8 cellular contexts compared by ENCODE assay signal in genomic region chr14:75981426-75981825, GRCh38. TPM values are rescaled to one million over a fixed set of nuclear protein-coding genes. Genes with fewer than 3 reads are reported as not detected.
A peak's percentile ranks its signal among the peaks of the same experiment; 100 is the strongest.
DNase-seq lines count a peak whose midpoint lies in the region; ATAC-seq and TF ChIP-seq lines count a peak whose summit lies in the region.

No MANE protein-coding gene starts in this region.

- intact Hi-C loops in CD8-positive, alpha-beta T cell (cut with DNase I, micrococcal nuclease): loop anchor here (5.0 to 10.0 kb wide), 8 partner anchors 833 to 1897 kb away; partner anchors contain the start of genes ACYP1 (in 1 of the 2), AHSA1 (in 1 of the 2), ALDH6A1 (in 1 of the 2) and ANGEL1 (in 1 of the 2)

- no peak overlapping the region for H4K12ac ChIP-seq in trophoblast cell (ENCODE audit: low read depth, low read length)

- no peak overlapping the region for H2AK5ac ChIP-seq in trophoblast cell (ENCODE audit: low read length)

- H3K9me3 Mint-ChIP-seq in CD8-positive, alpha-beta T cell: no peaks in the 10 kb centered on the region
- no peaks in the 10 kb centered on the region for H3K9me3 Mint-ChIP-seq in activated CD8-positive, alpha-beta T cell treated with anti-CD3 and anti-CD28 coated beads, Interleukin-2, amount 10 ng/mL, durations not matched to agents 7 days and 5 days (ENCODE audit: insufficient read depth)

- H3K4me3 ChIP-seq in CD8-positive, alpha-beta T cell (ENCODE audit: low read depth, low read length): peak overlapping the region; percentile 87
- H3K4me3 ChIP-seq in Jurkat, Clone E6-1 (ENCODE audit: low read length): peak overlapping the region; percentile 58
- peak overlapping the region; percentile 60 to 67 for H3K4me3 ChIP-seq in foreskin fibroblast (ENCODE audit: low read depth in 1 of 2, low read length in 2 of 2)
- peak overlapping the region; percentile 80 for H3K4me3 ChIP-seq in trophoblast cell (ENCODE audit: low read depth, low read length)

- H3K18ac ChIP-seq in trophoblast cell (ENCODE audit: low read length): no peak overlapping the region

- no peak overlapping the region for H2BK12ac ChIP-seq in trophoblast cell (ENCODE audit: low read length)

- peaks cover 30% of the 10 kb centered on the region for H3K4me1 ChIP-seq in CD8-positive, alpha-beta T cell (ENCODE audit: insufficient read depth, low read length)
- peaks cover 11 to 15% of the 10 kb centered on the region in 2 experiments for H3K4me1 ChIP-seq in trophoblast cell (ENCODE audit: control insufficient read depth in 1 of 2, insufficient read depth in 2 of 2, low read length in 2 of 2)

- H3K79me2 ChIP-seq in trophoblast cell (ENCODE audit: control insufficient read depth, insufficient read depth, low read length, poor library complexity): peaks cover 5% of the 10 kb centered on the region

- no peaks in the 10 kb centered on the region for H3K27me3 ChIP-seq in CD8-positive, alpha-beta T cell (ENCODE audit: insufficient read depth, low read length)
- H3K27me3 ChIP-seq in trophoblast cell (ENCODE audit: insufficient read depth, low read length): peaks cover 4% of the 10 kb centered on the region

- peak; percentile 32 for ATAC-seq in CD8-positive, alpha-beta T cell
- peak; percentile 50 for ATAC-seq in GM19351 (IDR thresholded peaks at IDR 0.05; ENCODE audit: unreplicated experiment)
- peak; percentile 28 for ATAC-seq in activated CD8-positive, alpha-beta T cell treated with anti-CD3 and anti-CD28 coated beads, Interleukin-2, amount 10 ng/mL, durations not matched to agents 7 days and 5 days
- no peak for ATAC-seq in HG03460 (IDR thresholded peaks at IDR 0.05; ENCODE audit: unreplicated experiment)

- H4K8ac ChIP-seq in trophoblast cell (ENCODE audit: low read depth, low read length): no peak overlapping the region

- no peak overlapping the region for H3K23ac ChIP-seq in trophoblast cell (ENCODE audit: low read length)

- CTCF ChIA-PET in CD8-positive, alpha-beta T cell (lab: Charles Lee): interaction anchor here (0.6 to 8.9 kb wide), 10 partner anchors 12 to 537 kb away, joined by 3 to 162 read pairs (median 6); partner anchors contain the start of gene ERG28
- CTCF ChIA-PET in activated CD8-positive, alpha-beta T cell treated with anti-CD3 and anti-CD28 coated beads, Interleukin-2, amount 10 ng/mL, durations not matched to agents 7 days and 5 days (lab: Charles Lee): interaction anchor here (0.9 to 14.7 kb wide), 9 partner anchors 9 to 404 kb away, joined by 4 to 202 read pairs (median 9); no protein-coding TSS in a partner anchor

- H4K91ac ChIP-seq in trophoblast cell (ENCODE audit: low read depth, low read length): no peak overlapping the region

- no peak for TF ChIP-seq CTCF in CD8-positive, alpha-beta T cell (IDR thresholded peaks at IDR 0.05)
- no peak for TF ChIP-seq CTCF in foreskin fibroblast (IDR thresholded peaks at IDR 0.05; ENCODE audit: low read depth, low read length)

- H2BK5ac ChIP-seq in trophoblast cell (ENCODE audit: low read depth, low read length, poor library complexity): no peak overlapping the region

- no peaks in the 10 kb centered on the region for H3K36me3 ChIP-seq in CD8-positive, alpha-beta T cell (ENCODE audit: insufficient read depth, low read length)
- H3K36me3 ChIP-seq in trophoblast cell (ENCODE audit: control insufficient read depth in 1 of 2, insufficient read depth in 2 of 2, low read length in 2 of 2): no peaks in the 10 kb centered on the region

- no peak overlapping the region for H2BK120ac ChIP-seq in trophoblast cell (ENCODE audit: insufficient read depth, low read length, poor library complexity)

- no peaks in the 10 kb centered on the region for H3K27me3 Mint-ChIP-seq in CD8-positive, alpha-beta T cell (ENCODE audit: low read depth)
- peaks cover 11% of the 10 kb centered on the region for H3K27me3 Mint-ChIP-seq in activated CD8-positive, alpha-beta T cell treated with anti-CD3 and anti-CD28 coated beads, Interleukin-2, amount 10 ng/mL, durations not matched to agents 7 days and 5 days (ENCODE audit: low read depth)

- POLR2A ChIA-PET in CD8-positive, alpha-beta T cell (lab: Charles Lee): interaction anchor here (1.5 to 2.0 kb wide), 2 partner anchors 74 to 272 kb away, joined by 6 to 7 read pairs; no protein-coding TSS in a partner anchor
- POLR2A ChIA-PET in activated CD8-positive, alpha-beta T cell treated with anti-CD3 and anti-CD28 coated beads, Interleukin-2, amount 10 ng/mL, durations not matched to agents 7 days and 5 days (lab: Charles Lee): interaction anchor here (1.3 to 1.4 kb wide), 3 partner anchors 8 to 321 kb away, joined by 3 to 4 read pairs (median 3); partner anchors contain the start of genes ERG28 and TTLL5

- no peak overlapping the region for H3K14ac ChIP-seq in trophoblast cell (ENCODE audit: low read length)

- no peak overlapping the region for H3K9ac ChIP-seq in trophoblast cell (ENCODE audit: low read length)

- H3K27ac Mint-ChIP-seq in CD8-positive, alpha-beta T cell: peak overlapping the region; percentile 86
- peak overlapping the region; percentile 44 for H3K27ac Mint-ChIP-seq in activated CD8-positive, alpha-beta T cell treated with anti-CD3 and anti-CD28 coated beads, Interleukin-2, amount 10 ng/mL, durations not matched to agents 7 days and 5 days

- H3K9me3 ChIP-seq in CD8-positive, alpha-beta T cell (ENCODE audit: low read length): no peaks in the 10 kb centered on the region
- H3K9me3 ChIP-seq in trophoblast cell (ENCODE audit: insufficient read depth, low read depth, low read length): peaks cover 2% of the 10 kb centered on the region

- H3K36me3 Mint-ChIP-seq in CD8-positive, alpha-beta T cell: no peaks in the 10 kb centered on the region
- H3K36me3 Mint-ChIP-seq in activated CD8-positive, alpha-beta T cell treated with anti-CD3 and anti-CD28 coated beads, Interleukin-2, amount 10 ng/mL, durations not matched to agents 7 days and 5 days (ENCODE audit: low read depth): no peaks in the 10 kb centered on the region

- no peak overlapping the region for H3K4ac ChIP-seq in trophoblast cell (ENCODE audit: low read depth, low read length)

- peaks cover 11% of the 10 kb centered on the region for H3K79me1 ChIP-seq in trophoblast cell (ENCODE audit: low read length)

- peak overlapping the region; percentile 64 for H3K27ac ChIP-seq in CD8-positive, alpha-beta T cell (ENCODE audit: low read depth, low read length)
- H3K27ac ChIP-seq in trophoblast cell (ENCODE audit: low read depth, low read length): no peak overlapping the region

- H2AFZ ChIP-seq in trophoblast cell (ENCODE audit: insufficient read depth, low read length, poor library complexity): no peak overlapping the region

- peak overlapping the region; percentile 82 for H3K4me3 Mint-ChIP-seq in CD8-positive, alpha-beta T cell
- H3K4me3 Mint-ChIP-seq in activated CD8-positive, alpha-beta T cell treated with anti-CD3 and anti-CD28 coated beads, Interleukin-2, amount 10 ng/mL, durations not matched to agents 7 days and 5 days: peak overlapping the region; percentile 69

- H3K4me2 ChIP-seq in trophoblast cell (ENCODE audit: low read length): peak overlapping the region; percentile 83

- no CpG with 5 or more reads among the region's 10 CpGs for WGBS in trophoblast cell (ENCODE audit: extremely low coverage, insufficient coverage, insufficient read length)

- peak in 3 of 7 experiments; percentile 10 to 49 (median 13) for DNase-seq in CD8-positive, alpha-beta T cell
- DNase-seq in Jurkat, Clone E6-1 (ENCODE audit: low read depth, low spot score): no peak
- peak; percentile 50 for DNase-seq in activated CD8-positive, alpha-beta T cell treated with anti-CD3 and anti-CD28 coated beads, Interleukin-2, amount 10 ng/mL, durations not matched to agents 7 days and 5 days
- DNase-seq in foreskin fibroblast (no peak), trophoblast cell (no peak), NCI-H187 treated with DMSO at 0.1 percent for 48 hours (lab: John Stamatoyannopoulos, UW) (no peak)

- H3K4me1 Mint-ChIP-seq in CD8-positive, alpha-beta T cell (ENCODE audit: low read depth): peaks cover 53% of the 10 kb centered on the region
- peaks cover 46% of the 10 kb centered on the region for H3K4me1 Mint-ChIP-seq in activated CD8-positive, alpha-beta T cell treated with anti-CD3 and anti-CD28 coated beads, Interleukin-2, amount 10 ng/mL, durations not matched to agents 7 days and 5 days (ENCODE audit: low read depth)

RNA-seq across cellular contexts. Expression of gene TGFB3, which starts 0.4 kb away (rescaled TPM):
- 1 to 10 TPM; 6.9 TPM for total RNA-seq in CD8-positive, alpha-beta T cell
- 3.5 TPM for polyA plus RNA-seq in Jurkat, Clone E6-1 (2012; ENCODE audit: insufficient read depth, insufficient read length)
- total RNA-seq in activated CD8-positive, alpha-beta T cell treated with anti-CD3 and anti-CD28 coated beads, Interleukin-2, amount 10 ng/mL, durations not matched to agents 7 days and 5 days: 1 to 10 TPM; 1.7 to 1.8 TPM
- 8.7 and 12.2 TPM in 2 replicates for polyA plus RNA-seq in trophoblast cell (2013)

RNA-seq across cellular contexts. Expression of gene IFT43, which starts 4.1 kb away (rescaled TPM):
- total RNA-seq in CD8-positive, alpha-beta T cell: 1 to 10 TPM; 9.0 to 10.0 TPM
- 33.5 TPM for polyA plus RNA-seq in Jurkat, Clone E6-1 (2012; ENCODE audit: insufficient read depth, insufficient read length)
- total RNA-seq in activated CD8-positive, alpha-beta T cell treated with anti-CD3 and anti-CD28 coated beads, Interleukin-2, amount 10 ng/mL, durations not matched to agents 7 days and 5 days: 1 to 10 TPM; 5.3 to 5.9 TPM
- 15.6 and 16.7 TPM in 2 replicates for polyA plus RNA-seq in trophoblast cell (2013)
